2 cellular contexts compared by ENCODE assay signal in the genomic region with DNA sequence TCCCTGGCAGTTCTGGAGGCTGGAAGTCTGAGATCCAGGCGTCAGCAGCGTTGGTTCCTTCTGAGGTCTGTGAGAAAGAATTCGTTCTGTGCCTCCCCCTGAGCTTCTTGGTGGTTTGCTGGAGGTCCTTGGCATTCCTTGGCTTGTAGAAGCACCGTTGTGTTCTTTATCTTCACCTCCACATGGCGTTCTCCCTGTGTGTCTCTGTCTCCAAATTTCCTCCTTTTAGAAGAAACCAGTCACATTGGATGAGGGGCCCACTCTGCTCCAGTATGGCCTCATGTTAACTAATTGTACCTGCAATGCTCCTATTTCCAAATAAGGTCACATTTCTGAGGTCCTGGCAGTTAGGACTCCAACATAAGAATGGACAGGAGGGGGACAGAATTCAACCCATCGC.
TF ChIP-seq lines count a peak whose summit lies in the region.

No MANE protein-coding gene starts in this region.

TF ChIP-seq in GM23338, 12 proteins besides CTCF, POLR2A, EP300 and RAD21 (continued from another document):
- TF ChIP-seq, protein P1, sequence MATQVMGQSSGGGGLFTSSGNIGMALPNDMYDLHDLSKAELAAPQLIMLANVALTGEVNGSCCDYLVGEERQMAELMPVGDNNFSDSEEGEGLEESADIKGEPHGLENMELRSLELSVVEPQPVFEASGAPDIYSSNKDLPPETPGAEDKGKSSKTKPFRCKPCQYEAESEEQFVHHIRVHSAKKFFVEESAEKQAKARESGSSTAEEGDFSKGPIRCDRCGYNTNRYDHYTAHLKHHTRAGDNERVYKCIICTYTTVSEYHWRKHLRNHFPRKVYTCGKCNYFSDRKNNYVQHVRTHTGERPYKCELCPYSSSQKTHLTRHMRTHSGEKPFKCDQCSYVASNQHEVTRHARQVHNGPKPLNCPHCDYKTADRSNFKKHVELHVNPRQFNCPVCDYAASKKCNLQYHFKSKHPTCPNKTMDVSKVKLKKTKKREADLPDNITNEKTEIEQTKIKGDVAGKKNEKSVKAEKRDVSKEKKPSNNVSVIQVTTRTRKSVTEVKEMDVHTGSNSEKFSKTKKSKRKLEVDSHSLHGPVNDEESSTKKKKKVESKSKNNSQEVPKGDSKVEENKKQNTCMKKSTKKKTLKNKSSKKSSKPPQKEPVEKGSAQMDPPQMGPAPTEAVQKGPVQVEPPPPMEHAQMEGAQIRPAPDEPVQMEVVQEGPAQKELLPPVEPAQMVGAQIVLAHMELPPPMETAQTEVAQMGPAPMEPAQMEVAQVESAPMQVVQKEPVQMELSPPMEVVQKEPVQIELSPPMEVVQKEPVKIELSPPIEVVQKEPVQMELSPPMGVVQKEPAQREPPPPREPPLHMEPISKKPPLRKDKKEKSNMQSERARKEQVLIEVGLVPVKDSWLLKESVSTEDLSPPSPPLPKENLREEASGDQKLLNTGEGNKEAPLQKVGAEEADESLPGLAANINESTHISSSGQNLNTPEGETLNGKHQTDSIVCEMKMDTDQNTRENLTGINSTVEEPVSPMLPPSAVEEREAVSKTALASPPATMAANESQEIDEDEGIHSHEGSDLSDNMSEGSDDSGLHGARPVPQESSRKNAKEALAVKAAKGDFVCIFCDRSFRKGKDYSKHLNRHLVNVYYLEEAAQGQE (IDR thresholded peaks at IDR 0.05; ENCODE audit: unreplicated experiment): no peak
- TF ChIP-seq STAT1 (IDR thresholded peaks at IDR 0.05; ENCODE audit: unreplicated experiment) (no peak), EZH2phosphoT487 (IDR thresholded peaks at IDR 0.05; ENCODE audit: unreplicated experiment) (no peak)
- TF ChIP-seq, protein P2, sequence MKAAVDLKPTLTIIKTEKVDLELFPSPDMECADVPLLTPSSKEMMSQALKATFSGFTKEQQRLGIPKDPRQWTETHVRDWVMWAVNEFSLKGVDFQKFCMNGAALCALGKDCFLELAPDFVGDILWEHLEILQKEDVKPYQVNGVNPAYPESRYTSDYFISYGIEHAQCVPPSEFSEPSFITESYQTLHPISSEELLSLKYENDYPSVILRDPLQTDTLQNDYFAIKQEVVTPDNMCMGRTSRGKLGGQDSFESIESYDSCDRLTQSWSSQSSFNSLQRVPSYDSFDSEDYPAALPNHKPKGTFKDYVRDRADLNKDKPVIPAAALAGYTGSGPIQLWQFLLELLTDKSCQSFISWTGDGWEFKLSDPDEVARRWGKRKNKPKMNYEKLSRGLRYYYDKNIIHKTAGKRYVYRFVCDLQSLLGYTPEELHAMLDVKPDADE (IDR thresholded peaks at IDR 0.05): no peak

TF ChIP-seq in HepG2, 621 proteins besides CTCF, POLR2A, EP300 and RAD21 (continued from another document):
- no peak for TF ChIP-seq CERS6 (CRISPR knock-in tag; IDR thresholded peaks at IDR 0.05)
- no peak for TF ChIP-seq ZUFSP (CRISPR knock-in tag; IDR thresholded peaks at IDR 0.05; ENCODE audit: borderline replicate concordance)
- TF ChIP-seq ZNF234 (CRISPR knock-in tag; conservative IDR thresholded peaks at IDR 0.05): no peak
- no peak for TF ChIP-seq YEATS4 (CRISPR knock-in tag; IDR thresholded peaks at IDR 0.05; ENCODE audit: borderline replicate concordance)
